16 cellular contexts compared by ENCODE assay signal in the genomic region with DNA sequence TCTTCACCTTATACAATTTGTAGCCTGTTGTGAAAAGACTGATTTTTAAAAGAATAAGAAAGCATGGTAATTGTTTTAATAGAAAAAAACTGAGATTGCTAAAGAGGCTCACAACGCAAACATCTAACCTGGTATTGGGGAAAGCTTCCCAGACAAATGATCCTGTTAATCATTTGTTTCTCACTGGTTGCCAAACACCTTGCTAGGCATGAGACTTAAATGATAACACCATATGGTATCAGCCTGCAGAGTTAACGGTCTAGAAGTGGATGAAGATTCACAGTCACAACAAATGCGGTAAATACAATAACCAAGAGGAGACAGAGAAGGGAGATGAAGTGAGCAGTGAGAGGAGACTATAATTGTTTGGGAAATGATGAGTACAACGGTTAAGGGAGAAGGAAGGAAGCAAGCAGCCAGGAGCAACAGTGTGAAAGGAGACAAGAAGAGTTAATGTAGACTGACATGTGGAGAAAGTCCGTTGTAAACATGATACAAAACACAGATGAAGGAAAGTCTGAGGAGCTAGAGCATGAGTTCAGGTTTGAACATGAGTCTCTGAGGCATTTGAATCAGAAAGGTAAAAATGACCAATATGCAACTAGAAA. TPM values are rescaled to one million over a fixed set of nuclear protein-coding genes. Genes with fewer than 3 reads are reported as not detected.
DNase-seq lines count a peak whose midpoint lies in the region; ATAC-seq lines count a peak whose summit lies in the region.
"Had no signal": no experiment of that assay in that cellular context is flagged by ENCODE, and none has a peak within 500 bp of the region (broad histone marks: within the 10 kb centered on the region; RNA-seq: fewer than 3 reads in every experiment).

No MANE protein-coding gene starts in this region.

- in situ Hi-C loops in KBM-7 (cut with MboI; ENCODE audit: low pct_unique_long_range_greater_than_20kb, low sequenced_read_pairs): loop anchor here (25.0 kb wide), 1 partner anchor 237 kb away; no protein-coding TSS in a partner anchor

- peaks cover 10% of the 10 kb centered on the region for H3K36me3 Mint-ChIP-seq in activated CD4-positive, alpha-beta T cell treated with anti-CD3 and anti-CD28 coated beads, Interleukin-2, amount 10 ng/mL, durations not matched to agents 7 days and 5 days (ENCODE audit: low read depth)

- CTCF ChIA-PET in activated CD4-positive, alpha-beta T cell treated with anti-CD3 and anti-CD28 coated beads, Interleukin-2, amount 10 ng/mL, durations not matched to agents 7 days and 5 days (lab: Charles Lee): interaction anchor here (1.0 kb wide), 1 partner anchor 247 kb away, joined by 3 read pairs; no protein-coding TSS in a partner anchor

- no peaks in the 10 kb centered on the region for H3K9me3 Mint-ChIP-seq in activated CD4-positive, alpha-beta T cell treated with anti-CD3 and anti-CD28 coated beads, Interleukin-2, amount 10 ng/mL, durations not matched to agents 7 days and 5 days
- H3K9me3 Mint-ChIP-seq: CD14-positive monocyte; stimulated activated naive CD8-positive, alpha-beta T cell treated with anti-CD3 and anti-CD28 coated beads, Interleukin-15, amount 100 ng/mL, for 72 hours had no signal

- peak; percentile 16 for ATAC-seq in GM21619 (IDR thresholded peaks at IDR 0.05; ENCODE audit: unreplicated experiment)
- ATAC-seq: left cardiac atrium; stimulated activated naive CD8-positive, alpha-beta T cell treated with anti-CD3 and anti-CD28 coated beads, Interleukin-15, amount 100 ng/mL, for 72 hours had no signal

- peaks cover 5% of the 10 kb centered on the region for H3K4me1 Mint-ChIP-seq in activated CD4-positive, alpha-beta T cell treated with anti-CD3 and anti-CD28 coated beads, Interleukin-2, amount 10 ng/mL, durations not matched to agents 7 days and 5 days

- H3K4me3 Mint-ChIP-seq in activated CD4-positive, alpha-beta T cell treated with anti-CD3 and anti-CD28 coated beads, Interleukin-2, amount 10 ng/mL, durations not matched to agents 7 days and 5 days: no peak overlapping the region
- H3K4me3 Mint-ChIP-seq: CD14-positive monocyte; stimulated activated naive CD8-positive, alpha-beta T cell treated with anti-CD3 and anti-CD28 coated beads, Interleukin-15, amount 100 ng/mL, for 72 hours had no signal

- peak; percentile 30 for DNase-seq in KBM-7
- peak; percentile 25 for DNase-seq in cerebellar cortex (ENCODE audit: low spot score)
- DNase-seq in retina: peak; percentile 25
- DNase-seq in epidermal melanocyte (ENCODE audit: insufficient read length, low spot score): no peak
- DNase-seq in central memory CD4-positive, alpha-beta T cell: no peak
- DNase-seq in activated CD4-positive, alpha-beta T cell treated with anti-CD3 and anti-CD28 coated beads, Interleukin-2, amount 10 ng/mL, durations not matched to agents 7 days and 5 days: no peak
- DNase-seq: activated gamma-delta T cell treated with Interleukin-2 at 50 U/mL for 16 hours; aorta; left cardiac atrium; NCI-H1092 treated with DMSO at 0.1 percent for 48 hours; NCI-H446; PC-9; stimulated activated CD4-positive, alpha-beta T cell treated with anti-CD3 and anti-CD28 coated beads, Interleukin-12 subunit alpha, Interleukin-12 subunit beta, amount 100 ng/mL, for 4 hours; stimulated activated naive CD8-positive, alpha-beta T cell treated with anti-CD3 and anti-CD28 coated beads, Interleukin-15, amount 100 ng/mL, for 72 hours had no signal

- no peaks in the 10 kb centered on the region for H3K27me3 Mint-ChIP-seq in activated CD4-positive, alpha-beta T cell treated with anti-CD3 and anti-CD28 coated beads, Interleukin-2, amount 10 ng/mL, durations not matched to agents 7 days and 5 days
- H3K27me3 Mint-ChIP-seq: stimulated activated naive CD8-positive, alpha-beta T cell treated with anti-CD3 and anti-CD28 coated beads, Interleukin-15, amount 100 ng/mL, for 72 hours had no signal

- POLR2A ChIA-PET in activated CD4-positive, alpha-beta T cell treated with anti-CD3 and anti-CD28 coated beads, Interleukin-2, amount 10 ng/mL, durations not matched to agents 7 days and 5 days (lab: Charles Lee): no interaction called here

- H3K27ac Mint-ChIP-seq in activated CD4-positive, alpha-beta T cell treated with anti-CD3 and anti-CD28 coated beads, Interleukin-2, amount 10 ng/mL, durations not matched to agents 7 days and 5 days: no peak overlapping the region
- H3K27ac Mint-ChIP-seq: CD14-positive monocyte; stimulated activated naive CD8-positive, alpha-beta T cell treated with anti-CD3 and anti-CD28 coated beads, Interleukin-15, amount 100 ng/mL, for 72 hours had no signal

RNA-seq across cellular contexts. Expression of a gene that starts 19.8 kb away (rescaled TPM):
- 10 to 100 TPM in 1 of 2 experiments, 1 to 10 TPM in 1; 8.0 to 10.2 TPM for total RNA-seq in activated CD4-positive, alpha-beta T cell treated with anti-CD3 and anti-CD28 coated beads, Interleukin-2, amount 10 ng/mL, durations not matched to agents 7 days and 5 days

Comparison
In these comparisons a context has a peak if more than half of its experiments do, and no peak if none do; other contexts are left out.
1. DNase-seq: peak in KBM-7 (single experiment), cerebellar cortex (single experiment) and retina (single experiment); none in epidermal melanocyte (single experiment), central memory CD4-positive, alpha-beta T cell (single experiment) and activated CD4-positive, alpha-beta T cell treated with anti-CD3 and anti-CD28 coated beads, Interleukin-2, amount 10 ng/mL, durations not matched to agents 7 days and 5 days (single experiment).